Comparison of ENCODE assay signal across 7 cellular contexts in the genomic region with DNA sequence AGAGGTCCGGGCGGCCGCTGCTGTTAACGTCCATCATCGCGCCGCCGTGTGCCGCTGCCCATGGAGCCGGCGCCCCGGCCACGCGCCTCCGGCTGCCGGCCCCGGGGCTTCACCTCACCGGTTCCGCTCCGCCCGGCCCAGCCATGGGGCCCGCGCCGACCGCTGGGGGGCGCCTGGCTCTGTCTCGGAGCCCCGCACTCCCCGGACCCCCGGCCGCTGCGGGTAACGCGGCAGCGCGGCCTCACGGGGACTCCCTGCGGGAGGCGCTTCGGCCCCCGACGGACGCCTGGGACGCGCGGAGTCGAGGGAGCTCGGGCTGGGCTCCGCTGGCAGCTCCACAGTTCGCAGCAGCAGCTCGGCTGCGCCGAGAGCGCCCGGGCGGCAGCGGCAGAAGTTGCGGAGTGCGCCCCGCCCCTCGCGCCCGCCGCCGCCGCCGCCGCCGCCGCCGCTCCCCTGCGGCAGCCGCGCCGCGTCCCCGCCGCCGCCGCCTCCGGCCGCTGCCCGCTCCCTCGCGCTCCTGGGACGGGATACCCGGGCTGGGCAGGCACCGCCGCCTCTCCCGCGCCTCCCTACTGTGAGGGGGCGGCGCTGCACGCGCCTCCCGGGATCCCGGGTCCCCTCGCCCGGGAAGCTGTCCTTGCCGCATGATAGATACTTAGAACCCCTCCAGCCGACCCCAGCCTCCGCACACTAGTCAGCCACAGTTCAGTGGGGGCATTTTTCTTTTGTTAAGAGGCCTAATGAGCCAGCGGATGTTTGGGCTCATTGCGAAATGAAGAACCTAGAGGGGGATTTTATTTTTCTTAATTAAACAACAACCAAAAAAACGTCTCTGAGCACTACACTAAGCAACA. TPM values are rescaled to one million over a fixed set of nuclear protein-coding genes. Genes with fewer than 3 reads are reported as not detected.
A peak's percentile ranks its signal among the peaks of the same experiment; 100 is the strongest.
DNase-seq lines count a peak whose midpoint lies in the region; TF ChIP-seq lines count a peak whose summit lies in the region.

A gene (minus strand): TSS at position 405 of the 854 bp plus-strand sequence. CDS start 368 bp downstream, at position 37.

- H3K27ac ChIP-seq in muscle layer of colon (ENCODE audit: low read depth, low read length) = peak within 1 kb of the TSS; percentile 29

- TF ChIP-seq POLR2A in NB4 (IDR thresholded peaks at IDR 0.05; ENCODE audit: extremely low read depth, insufficient read length) = no peak

- peak within 1 kb of the TSS; percentile 60 for H3K4me3 ChIP-seq in NB4 (ENCODE audit: low read depth, low read length)
- peak within 1 kb of the TSS; percentile 56 for H3K4me3 ChIP-seq in epithelial cell of proximal tubule (ENCODE audit: low read depth, low read length)
- peak within 1 kb of the TSS; percentile 48 to 51 for H3K4me3 ChIP-seq in muscle layer of colon (ENCODE audit: low read depth in 1 of 2, low read length in 2 of 2)

- no peaks in the 10 kb centered on the region for H3K9me3 ChIP-seq in muscle layer of colon (ENCODE audit: low read length)

- TF ChIP-seq CTCF in GM12873 (IDR thresholded peaks at IDR 0.05; ENCODE audit: insufficient read depth, low read depth, low read length, missing control alignments) (peak; percentile 41), NB4 (IDR thresholded peaks at IDR 0.05; ENCODE audit: low read depth, low read length) (peak; percentile 14), epithelial cell of proximal tubule (conservative IDR thresholded peaks at IDR 0.05; ENCODE audit: low read depth, low read length) (peak; percentile 50)

- no peaks in the 10 kb centered on the region for H3K36me3 Mint-ChIP-seq in stimulated activated naive CD8-positive, alpha-beta T cell treated with anti-CD3 and anti-CD28 coated beads, Interleukin-15, Interleukin-2, amounts not matched to agents 100 ng/mL and 50 ng/mL, for 24 hours (ENCODE audit: low read depth)

- H3K4me3 Mint-ChIP-seq in stimulated activated naive CD8-positive, alpha-beta T cell treated with anti-CD3 and anti-CD28 coated beads, Interleukin-15, Interleukin-2, amounts not matched to agents 100 ng/mL and 50 ng/mL, for 24 hours = peak within 1 kb of the TSS; percentile 87

- no peaks in the 10 kb centered on the region for H3K9me3 Mint-ChIP-seq in stimulated activated naive CD8-positive, alpha-beta T cell treated with anti-CD3 and anti-CD28 coated beads, Interleukin-15, Interleukin-2, amounts not matched to agents 100 ng/mL and 50 ng/mL, for 24 hours

- H3K9ac ChIP-seq in muscle layer of colon (ENCODE audit: low read length) = peak within 1 kb of the TSS; percentile 43

- no peak within 1 kb of the TSS for H3K27ac Mint-ChIP-seq in stimulated activated naive CD8-positive, alpha-beta T cell treated with anti-CD3 and anti-CD28 coated beads, Interleukin-15, Interleukin-2, amounts not matched to agents 100 ng/mL and 50 ng/mL, for 24 hours

- H3K27me3 Mint-ChIP-seq in stimulated activated naive CD8-positive, alpha-beta T cell treated with anti-CD3 and anti-CD28 coated beads, Interleukin-15, Interleukin-2, amounts not matched to agents 100 ng/mL and 50 ng/mL, for 24 hours = peaks cover 68% of the 10 kb centered on the region

- H3K36me3 ChIP-seq in muscle layer of colon (ENCODE audit: insufficient read depth, low read length) = no peaks in the 10 kb centered on the region

- no peak for DNase-seq in H4 (ENCODE audit: low spot score)
- peak; percentile 69 for DNase-seq in NB4 (ENCODE audit: low read depth)
- peak; percentile 1 for DNase-seq in activated CD8-positive, alpha-beta memory T cell treated with anti-CD3 and anti-CD28 coated beads, Interleukin-2, amount 50 U/mL, for 24 hours (ENCODE audit: extremely low read depth)
- DNase-seq in epithelial cell of proximal tubule (ENCODE audit: low read depth) = no peak

- H3K4me1 Mint-ChIP-seq in stimulated activated naive CD8-positive, alpha-beta T cell treated with anti-CD3 and anti-CD28 coated beads, Interleukin-15, Interleukin-2, amounts not matched to agents 100 ng/mL and 50 ng/mL, for 24 hours (ENCODE audit: low read depth) = peaks cover 19% of the 10 kb centered on the region

- H3K4me1 ChIP-seq in muscle layer of colon (ENCODE audit: insufficient read depth, low read length) = no peaks in the 10 kb centered on the region

- H3K27me3 ChIP-seq in muscle layer of colon (ENCODE audit: control insufficient read depth in 1 of 2, insufficient read depth in 2 of 2, low read length in 2 of 2) = peaks cover 31 to 41% of the 10 kb centered on the region in 2 donors

RNA-seq across cellular contexts. Expression of the gene that starts here (rescaled TPM):
- 23.6 and 27.7 TPM in 2 replicates for total RNA-seq in H4 (2014; rRNA removed; shearing (Covaris generic))
- total RNA-seq in epithelial cell of proximal tubule = 0.06 and 1.2 TPM in 2 replicates

Comparison
In these comparisons a context has a peak if more than half of its experiments do, and no peak if none do; other contexts are left out.
1. RNA of the gene that starts here (total RNA-seq): 23.6 to 27.7 TPM in H4; 0.06 to 1.2 TPM in epithelial cell of proximal tubule; every median in the first group is over 10 times any median in the second.
2. DNase-seq: peak in NB4 (single experiment) and activated CD8-positive, alpha-beta memory T cell treated with anti-CD3 and anti-CD28 coated beads, Interleukin-2, amount 50 U/mL, for 24 hours (single experiment); none in H4 (single experiment) and epithelial cell of proximal tubule (single experiment).
3. Peak in every context shown above with its lines, with median percentiles within 50 percentile points of each other: CTCF ChIP-seq and H3K4me3 ChIP-seq.